ENCODE assay signal across 1 cellular context in genomic region chr15:52181938-52182780, GRCh38.
TF ChIP-seq lines count a peak whose summit lies in the region.

No MANE protein-coding gene starts in this region.

TF ChIP-seq in K562, 482 proteins besides CTCF, POLR2A, EP300 and RAD21 (continued from another document):
- TF ChIP-seq PKNOX1 (IDR thresholded peaks at IDR 0.05), result peak; percentile 20; the same call in 1 of the 2 replicates
- TF ChIP-seq ZNF212 (CRISPR knock-in tag; IDR thresholded peaks at IDR 0.05), result no peak
- TF ChIP-seq L3MBTL2 (IDR thresholded peaks at IDR 0.05), result peak; percentile 49
- TF ChIP-seq ZNF217 (CRISPR knock-in tag; IDR thresholded peaks at IDR 0.05), result no peak
- TF ChIP-seq TEAD1 (CRISPR knock-in tag; IDR thresholded peaks at IDR 0.05), result 0 out of 4 replicates have a peak, but pooled peaks of 1 of the 2 experiments have one; percentile 25
- peak in 1 of 2 experiments; percentile 16 for TF ChIP-seq E2F6 (IDR thresholded peaks at IDR 0.05; ENCODE audit: borderline replicate concordance in 1 of 2, extremely low read depth in 1 of 2, insufficient read depth in 1 of 2, insufficient read length in 1 of 2, low read depth in 1 of 2, low read length in 1 of 2, poor library complexity in 1 of 2, severe bottlenecking in 1 of 2)
- TF ChIP-seq USF1 (CRISPR knock-in tag; IDR thresholded peaks at IDR 0.05), result peak; percentile 35; the same call in 1 of the 2 replicates
